Comparison of ENCODE assay signal across 12 cellular contexts in the genomic region with DNA sequence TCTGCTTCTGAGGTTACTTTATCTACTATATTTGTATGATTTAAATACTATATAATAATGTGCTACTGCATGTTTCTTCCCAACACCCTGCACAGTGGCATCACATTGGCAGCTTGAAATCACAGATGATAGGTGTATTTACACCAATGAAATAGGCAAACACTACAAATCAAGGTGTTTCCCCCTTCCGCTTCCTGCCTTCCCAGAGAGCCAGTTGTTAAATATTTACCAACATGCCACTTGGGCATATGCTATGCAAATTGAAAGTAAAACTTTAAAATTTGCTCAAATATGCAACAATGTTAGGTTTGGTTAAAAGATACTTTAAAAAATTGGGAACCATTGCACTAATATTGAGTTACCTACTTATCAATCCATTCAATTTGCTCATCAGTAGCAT.
DNase-seq lines count a peak whose midpoint lies in the region; ATAC-seq lines count a peak whose summit lies in the region.
"Had no signal": no experiment of that assay in that cellular context is flagged by ENCODE, and none has a peak within 500 bp of the region (broad histone marks: within the 10 kb centered on the region; RNA-seq: fewer than 3 reads in every experiment).

No MANE protein-coding gene starts in this region.

- DNase-seq in DMS53 (lab: John Stamatoyannopoulos, UW) (peak; percentile 14), DMS53 treated with DMSO at 0.1 percent for 48 hours (lab: John Stamatoyannopoulos, UW; ENCODE audit: unreplicated experiment) (no peak), iPS-NIHi7 (ENCODE audit: extremely low spot score) (no peak)
- DNase-seq: CD4-positive, CD25-positive, alpha-beta regulatory T cell; CD8-positive, alpha-beta memory T cell; DMS 273 treated with DMSO at 0.1 percent for 48 hours; DND-41; GOT3; HFFc6 had no signal

- peak; percentile 46 for ATAC-seq in GM18511 (IDR thresholded peaks at IDR 0.05; ENCODE audit: unreplicated experiment)
- peak; percentile 61 for ATAC-seq in GM19463 (IDR thresholded peaks at IDR 0.05; ENCODE audit: unreplicated experiment)
- no peak for ATAC-seq in HG03095 (IDR thresholded peaks at IDR 0.05; ENCODE audit: unreplicated experiment)
